Comparison of ENCODE assay signal across 1 cellular context in genomic region chr9:107283621-107284616, GRCh38.
A peak's percentile ranks its signal among the peaks of the same experiment; 100 is the strongest.
TF ChIP-seq lines count a peak whose summit lies in the region.

No MANE protein-coding gene starts in this region.

TF ChIP-seq in GM12878, 131 proteins besides CTCF, POLR2A, EP300 and RAD21 (continued from another document and continues in another):
- TF ChIP-seq ZNF687 (IDR thresholded peaks at IDR 0.05) (peak; percentile 55), ASH2L (IDR thresholded peaks at IDR 0.05; ENCODE audit: borderline replicate concordance, low read depth) (peak; percentile 81; the same call in 1 of the 2 replicates), HDAC6 (IDR thresholded peaks at IDR 0.05; ENCODE audit: unreplicated experiment) (no peak), NFXL1 (IDR thresholded peaks at IDR 0.05; ENCODE audit: borderline replicate concordance) (no peak), RELA (IDR thresholded peaks at IDR 0.05; ENCODE audit: borderline replicate concordance, partially characterized antibody) (peak; percentile 52), SP1 (IDR thresholded peaks at IDR 0.05; ENCODE audit: low read depth, low read length) (peak; percentile 17), CBFB (IDR thresholded peaks at IDR 0.05; ENCODE audit: low read depth) (peak; percentile 61; the same call in 1 of the 2 replicates), DPF2 (IDR thresholded peaks at IDR 0.05) (peak; percentile 91), E4F1 (IDR thresholded peaks at IDR 0.05; ENCODE audit: borderline replicate concordance, partially characterized antibody) (no peak), POU2F2 (IDR thresholded peaks at IDR 0.05; ENCODE audit: borderline replicate concordance, low read depth, low read length) (peak; percentile 11; the same call in 1 of the 3 replicates), TCF3 (IDR thresholded peaks at IDR 0.05; ENCODE audit: borderline replicate concordance, insufficient read depth, low read depth, low read length) (0 out of 2 replicates have a peak, but pooled peaks have one; percentile 42), LARP7 (IDR thresholded peaks at IDR 0.05) (peak; percentile 96), YY1 (IDR thresholded peaks at IDR 0.05; ENCODE audit: low read depth, low read length) (peak; percentile 65), PAX5 (IDR thresholded peaks at IDR 0.05; ENCODE audit: borderline replicate concordance, low read depth, low read length) (peak; percentile 25; the same call in 1 of the 2 replicates), CHD2 (IDR thresholded peaks at IDR 0.05; ENCODE audit: borderline replicate concordance, low read depth, low read length) (peak; percentile 86), ZBED1 (IDR thresholded peaks at IDR 0.05; ENCODE audit: borderline replicate concordance) (no peak), POLR2AphosphoS5 (IDR thresholded peaks at IDR 0.05; ENCODE audit: low read length) (peak; percentile 52; the same call in 1 of the 2 replicates), EGR1 (IDR thresholded peaks at IDR 0.05; ENCODE audit: borderline replicate concordance in 1 of 2, low read depth in 2 of 2, low read length in 2 of 2) (0 out of 3 replicates have a peak, but pooled peaks of 1 of the 2 experiments have one; percentile 22), MYB (IDR thresholded peaks at IDR 0.05; ENCODE audit: borderline replicate concordance, low read depth, low read length) (no peak), KDM1A (IDR thresholded peaks at IDR 0.05; ENCODE audit: borderline replicate concordance) (no peak), SIX5 (IDR thresholded peaks at IDR 0.05; ENCODE audit: low read depth, low read length, severe bottlenecking) (no peak), ATF7 (IDR thresholded peaks at IDR 0.05; ENCODE audit: low read depth) (peak; percentile 42; the same call in 1 of the 2 replicates), BRCA1 (IDR thresholded peaks at IDR 0.05; ENCODE audit: low read depth, low read length) (no peak), FOXK2 (IDR thresholded peaks at IDR 0.05) (no peak), GATAD2B (conservative IDR thresholded peaks at IDR 0.05; ENCODE audit: low read depth) (peak; percentile 88; the same call in 1 of the 2 replicates), WRNIP1 (IDR thresholded peaks at IDR 0.05; ENCODE audit: borderline replicate concordance, low read depth, low read length) (peak; percentile 56; the same call in 1 of the 2 replicates), SUPT20H (IDR thresholded peaks at IDR 0.05; ENCODE audit: borderline replicate concordance, control insufficient read depth, low read depth, low read length) (no peak), MAX (IDR thresholded peaks at IDR 0.05; ENCODE audit: low read depth, low read length) (peak; percentile 67; the same call in 1 of the 2 replicates), NBN (IDR thresholded peaks at IDR 0.05) (peak; percentile 72; the same call in 1 of the 2 replicates), ESRRA (IDR thresholded peaks at IDR 0.05; ENCODE audit: low read length) (no peak), TCF12 (IDR thresholded peaks at IDR 0.05; ENCODE audit: low read depth, low read length) (peak; percentile 62; the same call in 1 of the 2 replicates), ZNF217 (IDR thresholded peaks at IDR 0.05) (0 out of 2 replicates have a peak, but pooled peaks have one; percentile 60), NFIC (IDR thresholded peaks at IDR 0.05; ENCODE audit: low read depth, low read length) (no peak; the same call in 1 of the 2 replicates), IKZF2 (IDR thresholded peaks at IDR 0.05) (peak; percentile 17 to 29; a peak in 2 of 4 replicates), IKZF1 (conservative IDR thresholded peaks at IDR 0.05) (peak; percentile 46), IRF4 (IDR thresholded peaks at IDR 0.05; ENCODE audit: low read depth, low read length) (no peak; the same call in 1 of the 2 replicates), HCFC1 (IDR thresholded peaks at IDR 0.05; ENCODE audit: low read length) (no peak; the same call in 1 of the 2 replicates), MXI1 (IDR thresholded peaks at IDR 0.05; ENCODE audit: low read depth, low read length) (peak; percentile 81), EZH2 (IDR thresholded peaks at IDR 0.05; ENCODE audit: borderline replicate concordance, control insufficient read depth, low read depth, low read length) (no peak), BACH1 (IDR thresholded peaks at IDR 0.05; ENCODE audit: borderline replicate concordance) (0 out of 2 replicates have a peak, but pooled peaks have one; percentile 38), JUND (IDR thresholded peaks at IDR 0.05; ENCODE audit: low read depth, low read length) (no peak), CHD1 (IDR thresholded peaks at IDR 0.05; ENCODE audit: low read depth, low read length) (0 out of 2 replicates have a peak, but pooled peaks have one; percentile 22), CHD4 (IDR thresholded peaks at IDR 0.05) (no peak), KAT2A (conservative IDR thresholded peaks at IDR 0.05; ENCODE audit: control insufficient read depth, low read depth, low read length) (no peak), CREM (IDR thresholded peaks at IDR 0.05; ENCODE audit: low read depth) (0 out of 2 replicates have a peak, but pooled peaks have one; percentile 7), NR2F1 (conservative IDR thresholded peaks at IDR 0.05) (peak; percentile 77; the same call in 1 of the 2 replicates), PML (IDR thresholded peaks at IDR 0.05; ENCODE audit: low read length) (peak; percentile 64; the same call in 1 of the 2 replicates)
- TF ChIP-seq, protein P1, sequence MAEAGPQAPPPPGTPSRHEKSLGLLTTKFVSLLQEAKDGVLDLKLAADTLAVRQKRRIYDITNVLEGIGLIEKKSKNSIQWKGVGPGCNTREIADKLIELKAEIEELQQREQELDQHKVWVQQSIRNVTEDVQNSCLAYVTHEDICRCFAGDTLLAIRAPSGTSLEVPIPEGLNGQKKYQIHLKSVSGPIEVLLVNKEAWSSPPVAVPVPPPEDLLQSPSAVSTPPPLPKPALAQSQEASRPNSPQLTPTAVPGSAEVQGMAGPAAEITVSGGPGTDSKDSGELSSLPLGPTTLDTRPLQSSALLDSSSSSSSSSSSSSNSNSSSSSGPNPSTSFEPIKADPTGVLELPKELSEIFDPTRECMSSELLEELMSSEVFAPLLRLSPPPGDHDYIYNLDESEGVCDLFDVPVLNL (IDR thresholded peaks at IDR 0.05; ENCODE audit: low read depth, low read length) = no peak
- TF ChIP-seq, protein P2, sequence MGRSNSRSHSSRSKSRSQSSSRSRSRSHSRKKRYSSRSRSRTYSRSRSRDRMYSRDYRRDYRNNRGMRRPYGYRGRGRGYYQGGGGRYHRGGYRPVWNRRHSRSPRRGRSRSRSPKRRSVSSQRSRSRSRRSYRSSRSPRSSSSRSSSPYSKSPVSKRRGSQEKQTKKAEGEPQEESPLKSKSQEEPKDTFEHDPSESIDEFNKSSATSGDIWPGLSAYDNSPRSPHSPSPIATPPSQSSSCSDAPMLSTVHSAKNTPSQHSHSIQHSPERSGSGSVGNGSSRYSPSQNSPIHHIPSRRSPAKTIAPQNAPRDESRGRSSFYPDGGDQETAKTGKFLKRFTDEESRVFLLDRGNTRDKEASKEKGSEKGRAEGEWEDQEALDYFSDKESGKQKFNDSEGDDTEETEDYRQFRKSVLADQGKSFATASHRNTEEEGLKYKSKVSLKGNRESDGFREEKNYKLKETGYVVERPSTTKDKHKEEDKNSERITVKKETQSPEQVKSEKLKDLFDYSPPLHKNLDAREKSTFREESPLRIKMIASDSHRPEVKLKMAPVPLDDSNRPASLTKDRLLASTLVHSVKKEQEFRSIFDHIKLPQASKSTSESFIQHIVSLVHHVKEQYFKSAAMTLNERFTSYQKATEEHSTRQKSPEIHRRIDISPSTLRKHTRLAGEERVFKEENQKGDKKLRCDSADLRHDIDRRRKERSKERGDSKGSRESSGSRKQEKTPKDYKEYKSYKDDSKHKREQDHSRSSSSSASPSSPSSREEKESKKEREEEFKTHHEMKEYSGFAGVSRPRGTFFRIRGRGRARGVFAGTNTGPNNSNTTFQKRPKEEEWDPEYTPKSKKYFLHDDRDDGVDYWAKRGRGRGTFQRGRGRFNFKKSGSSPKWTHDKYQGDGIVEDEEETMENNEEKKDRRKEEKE (IDR thresholded peaks at IDR 0.05) = 0 out of 2 replicates have a peak, but pooled peaks have one; percentile 25
- TF ChIP-seq, protein P3, sequence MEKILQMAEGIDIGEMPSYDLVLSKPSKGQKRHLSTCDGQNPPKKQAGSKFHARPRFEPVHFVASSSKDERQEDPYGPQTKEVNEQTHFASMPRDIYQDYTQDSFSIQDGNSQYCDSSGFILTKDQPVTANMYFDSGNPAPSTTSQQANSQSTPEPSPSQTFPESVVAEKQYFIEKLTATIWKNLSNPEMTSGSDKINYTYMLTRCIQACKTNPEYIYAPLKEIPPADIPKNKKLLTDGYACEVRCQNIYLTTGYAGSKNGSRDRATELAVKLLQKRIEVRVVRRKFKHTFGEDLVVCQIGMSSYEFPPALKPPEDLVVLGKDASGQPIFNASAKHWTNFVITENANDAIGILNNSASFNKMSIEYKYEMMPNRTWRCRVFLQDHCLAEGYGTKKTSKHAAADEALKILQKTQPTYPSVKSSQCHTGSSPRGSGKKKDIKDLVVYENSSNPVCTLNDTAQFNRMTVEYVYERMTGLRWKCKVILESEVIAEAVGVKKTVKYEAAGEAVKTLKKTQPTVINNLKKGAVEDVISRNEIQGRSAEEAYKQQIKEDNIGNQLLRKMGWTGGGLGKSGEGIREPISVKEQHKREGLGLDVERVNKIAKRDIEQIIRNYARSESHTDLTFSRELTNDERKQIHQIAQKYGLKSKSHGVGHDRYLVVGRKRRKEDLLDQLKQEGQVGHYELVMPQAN (conservative IDR thresholded peaks at IDR 0.05) = peak; percentile 81
- TF ChIP-seq, protein P4, sequence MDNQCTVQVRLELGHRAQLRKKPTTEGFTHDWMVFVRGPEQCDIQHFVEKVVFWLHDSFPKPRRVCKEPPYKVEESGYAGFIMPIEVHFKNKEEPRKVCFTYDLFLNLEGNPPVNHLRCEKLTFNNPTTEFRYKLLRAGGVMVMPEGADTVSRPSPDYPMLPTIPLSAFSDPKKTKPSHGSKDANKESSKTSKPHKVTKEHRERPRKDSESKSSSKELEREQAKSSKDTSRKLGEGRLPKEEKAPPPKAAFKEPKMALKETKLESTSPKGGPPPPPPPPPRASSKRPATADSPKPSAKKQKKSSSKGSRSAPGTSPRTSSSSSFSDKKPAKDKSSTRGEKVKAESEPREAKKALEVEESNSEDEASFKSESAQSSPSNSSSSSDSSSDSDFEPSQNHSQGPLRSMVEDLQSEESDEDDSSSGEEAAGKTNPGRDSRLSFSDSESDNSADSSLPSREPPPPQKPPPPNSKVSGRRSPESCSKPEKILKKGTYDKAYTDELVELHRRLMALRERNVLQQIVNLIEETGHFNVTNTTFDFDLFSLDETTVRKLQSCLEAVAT (IDR thresholded peaks at IDR 0.05) = peak; percentile 84; the same call in 1 of the 2 replicates
